11 cellular contexts compared by ENCODE assay signal in the genomic region with DNA sequence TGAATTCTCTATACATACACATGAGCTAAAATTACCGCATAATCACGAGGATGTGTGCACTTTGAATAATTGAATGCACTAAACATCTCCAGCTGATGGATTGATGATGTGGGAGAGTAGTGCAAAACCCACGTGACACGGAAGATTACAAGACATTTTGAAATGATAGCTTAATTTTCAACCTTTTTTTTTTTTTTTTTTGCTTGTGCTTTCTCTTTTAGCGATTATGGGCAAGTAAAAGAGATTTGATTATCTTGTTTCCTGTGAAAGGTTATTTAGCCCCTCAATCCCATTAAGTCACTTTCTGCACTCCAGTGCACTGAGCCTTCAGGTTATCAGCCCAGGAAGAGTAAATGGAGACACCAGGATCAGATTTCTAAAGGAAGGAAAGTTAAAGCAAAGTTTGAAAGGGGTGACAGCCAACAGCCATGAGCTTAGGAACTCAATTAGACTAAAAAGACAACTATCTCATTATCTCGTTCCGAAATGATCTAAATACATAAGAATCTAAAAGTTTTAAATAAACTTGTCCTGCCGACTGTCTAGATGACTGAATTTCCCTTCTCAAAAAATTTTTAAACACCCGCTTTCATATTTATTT.
DNase-seq lines count a peak whose midpoint lies in the region; ATAC-seq and TF ChIP-seq lines count a peak whose summit lies in the region.
"Had no signal": no experiment of that assay in that cellular context is flagged by ENCODE, and none has a peak within 500 bp of the region (broad histone marks: within the 10 kb centered on the region; RNA-seq: fewer than 3 reads in every experiment).

No MANE protein-coding gene starts in this region.

- H3K9ac ChIP-seq in HUES6 (ENCODE audit: low read length) (no peak overlapping the region), iPS-18a (ENCODE audit: low read length) (no peak overlapping the region), skeletal muscle satellite cell (ENCODE audit: low read depth, low read length) (no peak overlapping the region)

- no peak overlapping the region for H3K4me3 Mint-ChIP-seq in activated T-helper 2 cell treated with anti-CD3 and anti-CD28 coated beads, Interferon-gamma antibody, Interleukin-2, Interleukin-4, amounts not matched to agents 10 μg/mL and 5 μg/mL and 100 μg/mL, durations not matched to agents 14 hours and 24 hours and 36 hours (ENCODE audit: low read depth)
- H3K4me3 Mint-ChIP-seq: activated CD4-positive, alpha-beta T cell treated with anti-CD3 and anti-CD28 coated beads, Interleukin-2, amount 10 ng/mL, durations not matched to agents 24 days and 14 days; activated naive CD4-positive, alpha-beta T cell treated with anti-CD3 and anti-CD28 coated beads for 36 hours had no signal

- DNase-seq in WERI-Rb-1 = peak; percentile 20
- DNase-seq in activated T-helper 2 cell treated with anti-CD3 and anti-CD28 coated beads, Interferon-gamma antibody, Interleukin-2, Interleukin-4, amounts not matched to agents 10 μg/mL and 5 μg/mL and 100 μg/mL, durations not matched to agents 14 hours and 24 hours and 36 hours (ENCODE audit: low spot score) = no peak
- no peak for DNase-seq in stimulated activated CD4-positive, alpha-beta T cell treated with anti-CD3 and anti-CD28 coated beads, Interleukin-1b, Interleukin-23, amount 100 ng/mL, for 48 hours
- DNase-seq in pons (ENCODE audit: low spot score) = no peak
- DNase-seq: activated CD4-positive, alpha-beta T cell treated with anti-CD3 and anti-CD28 coated beads, Interleukin-2, amount 10 ng/mL, durations not matched to agents 24 days and 14 days; activated naive CD4-positive, alpha-beta T cell treated with anti-CD3 and anti-CD28 coated beads for 36 hours; occipital lobe had no signal

- peak overlapping the region; percentile 45 for H3K4me2 ChIP-seq in skeletal muscle satellite cell (ENCODE audit: low read length)

- no peak for TF ChIP-seq CTCF in WERI-Rb-1 (IDR thresholded peaks at IDR 0.05; ENCODE audit: low read depth, low read length)

- H3K27ac Mint-ChIP-seq in activated T-helper 2 cell treated with anti-CD3 and anti-CD28 coated beads, Interferon-gamma antibody, Interleukin-2, Interleukin-4, amounts not matched to agents 10 μg/mL and 5 μg/mL and 100 μg/mL, durations not matched to agents 14 hours and 24 hours and 36 hours = no peak overlapping the region
- H3K27ac Mint-ChIP-seq: activated CD4-positive, alpha-beta T cell treated with anti-CD3 and anti-CD28 coated beads, Interleukin-2, amount 10 ng/mL, durations not matched to agents 24 days and 14 days; activated naive CD4-positive, alpha-beta T cell treated with anti-CD3 and anti-CD28 coated beads for 36 hours had no signal

- no peak for ATAC-seq in GM21717 (IDR thresholded peaks at IDR 0.05; ENCODE audit: unreplicated experiment)

- no peaks in the 10 kb centered on the region for H3K36me3 ChIP-seq in HUES6 (ENCODE audit: control insufficient read depth, insufficient read depth, low read length)
- H3K36me3 ChIP-seq in WERI-Rb-1 = no peaks in the 10 kb centered on the region
- H3K36me3 ChIP-seq in iPS-18a (ENCODE audit: control insufficient read depth, low read depth, low read length) = no peaks in the 10 kb centered on the region
- H3K36me3 ChIP-seq in skeletal muscle satellite cell (ENCODE audit: insufficient read depth, low read length) = no peaks in the 10 kb centered on the region

- intact Hi-C loops in activated T-helper 2 cell treated with anti-CD3 and anti-CD28 coated beads, Interferon-gamma antibody, Interleukin-2, Interleukin-4, amounts not matched to agents 10 μg/mL and 5 μg/mL and 100 μg/mL, durations not matched to agents 14 hours and 24 hours and 36 hours (cut with micrococcal nuclease) = no loop called here

- H3K27me3 ChIP-seq in HUES6 (ENCODE audit: control insufficient read depth, insufficient read depth, low read length) (no peaks in the 10 kb centered on the region), WERI-Rb-1 (ENCODE audit: insufficient read depth, low read depth, severe bottlenecking) (no peaks in the 10 kb centered on the region), iPS-18a (ENCODE audit: control insufficient read depth, insufficient read depth, low read length) (no peaks in the 10 kb centered on the region), skeletal muscle satellite cell (ENCODE audit: control insufficient read depth, insufficient read depth, low read length) (no peaks in the 10 kb centered on the region)

- H3K36me3 Mint-ChIP-seq in activated T-helper 2 cell treated with anti-CD3 and anti-CD28 coated beads, Interferon-gamma antibody, Interleukin-2, Interleukin-4, amounts not matched to agents 10 μg/mL and 5 μg/mL and 100 μg/mL, durations not matched to agents 14 hours and 24 hours and 36 hours (ENCODE audit: low read depth) = no peaks in the 10 kb centered on the region

- H3K27ac ChIP-seq in HUES6 (ENCODE audit: low read depth, low read length) (no peak overlapping the region; the same call in 1 of the 2 replicates), WERI-Rb-1 (no peak overlapping the region), iPS-18a (ENCODE audit: low read length) (no peak overlapping the region)

- no peaks in the 10 kb centered on the region for H3K4me1 Mint-ChIP-seq in activated T-helper 2 cell treated with anti-CD3 and anti-CD28 coated beads, Interferon-gamma antibody, Interleukin-2, Interleukin-4, amounts not matched to agents 10 μg/mL and 5 μg/mL and 100 μg/mL, durations not matched to agents 14 hours and 24 hours and 36 hours (ENCODE audit: low read depth)
- H3K4me1 Mint-ChIP-seq: activated CD4-positive, alpha-beta T cell treated with anti-CD3 and anti-CD28 coated beads, Interleukin-2, amount 10 ng/mL, durations not matched to agents 24 days and 14 days had no signal

- H3K9me3 ChIP-seq in HUES6 (ENCODE audit: control insufficient read depth, insufficient read depth, low read depth, low read length) (no peaks in the 10 kb centered on the region), WERI-Rb-1 (ENCODE audit: severe bottlenecking) (no peaks in the 10 kb centered on the region), iPS-18a (ENCODE audit: control insufficient read depth, low read depth, low read length) (no peaks in the 10 kb centered on the region), skeletal muscle satellite cell (replicated peaks; ENCODE audit: low read length) (no peaks in the 10 kb centered on the region)

- H3K4me1 ChIP-seq in HUES6 (ENCODE audit: control insufficient read depth, insufficient read depth, low read length) = peaks cover 33% of the 10 kb centered on the region
- H3K4me1 ChIP-seq in iPS-18a (ENCODE audit: control insufficient read depth, low read depth, low read length) = peaks cover 16% of the 10 kb centered on the region
- peaks cover 12% of the 10 kb centered on the region for H3K4me1 ChIP-seq in skeletal muscle satellite cell (ENCODE audit: control insufficient read depth, insufficient read depth, low read length)

- peaks cover 40% of the 10 kb centered on the region for H3K27me3 Mint-ChIP-seq in activated T-helper 2 cell treated with anti-CD3 and anti-CD28 coated beads, Interferon-gamma antibody, Interleukin-2, Interleukin-4, amounts not matched to agents 10 μg/mL and 5 μg/mL and 100 μg/mL, durations not matched to agents 14 hours and 24 hours and 36 hours (ENCODE audit: low read depth)

- no peaks in the 10 kb centered on the region for H3K9me3 Mint-ChIP-seq in activated T-helper 2 cell treated with anti-CD3 and anti-CD28 coated beads, Interferon-gamma antibody, Interleukin-2, Interleukin-4, amounts not matched to agents 10 μg/mL and 5 μg/mL and 100 μg/mL, durations not matched to agents 14 hours and 24 hours and 36 hours
- H3K9me3 Mint-ChIP-seq: activated CD4-positive, alpha-beta T cell treated with anti-CD3 and anti-CD28 coated beads, Interleukin-2, amount 10 ng/mL, durations not matched to agents 24 days and 14 days; activated naive CD4-positive, alpha-beta T cell treated with anti-CD3 and anti-CD28 coated beads for 36 hours had no signal

- H3K4me3 ChIP-seq in HUES6 (ENCODE audit: low read depth, low read length) (peak overlapping the region; percentile 47), WERI-Rb-1 (ENCODE audit: low read depth, low read length) (no peak overlapping the region), iPS-18a (ENCODE audit: low read length) (peak overlapping the region; percentile 51), skeletal muscle satellite cell (ENCODE audit: low read length) (peak overlapping the region; percentile 1)
